In genomic region chr10:74924251-74924954, GRCh38 we compare ENCODE assay signal across 9 cellular contexts.
A peak's percentile ranks its signal among the peaks of the same experiment; 100 is the strongest.
DNase-seq lines count a peak whose midpoint lies in the region; ATAC-seq and TF ChIP-seq lines count a peak whose summit lies in the region.
"Had no signal": no experiment of that assay in that cellular context is flagged by ENCODE, and none has a peak within 500 bp of the region (broad histone marks: within the 10 kb centered on the region; RNA-seq: fewer than 3 reads in every experiment).

No MANE protein-coding gene starts in this region.

- no peak overlapping the region for H3K27ac Mint-ChIP-seq in naive thymus-derived CD4-positive, alpha-beta T cell

- peak overlapping the region; percentile 40 for H3K27ac ChIP-seq in rectal smooth muscle tissue (ENCODE audit: low read depth, low read length)
- no peak overlapping the region for H3K27ac ChIP-seq in naive thymus-derived CD4-positive, alpha-beta T cell (ENCODE audit: low read depth, low read length)

- no peak overlapping the region for H3K9ac ChIP-seq in rectal smooth muscle tissue (ENCODE audit: low read length)

- H3K4me3 ChIP-seq in foreskin fibroblast (ENCODE audit: low read depth in 1 of 2, low read length in 2 of 2) (peak overlapping the region in 1 of 2 donors; percentile 4), rectal smooth muscle tissue (ENCODE audit: low read length) (no peak overlapping the region)
- H3K4me3 ChIP-seq in naive thymus-derived CD4-positive, alpha-beta T cell (ENCODE audit: low read length), result no peak overlapping the region

- intact Hi-C loops in naive thymus-derived CD4-positive, alpha-beta T cell (cut with micrococcal nuclease), result no loop called here

- CTCF ChIA-PET in naive thymus-derived CD4-positive, alpha-beta T cell (lab: Charles Lee), result interaction anchor here (0.7 to 1.3 kb wide), 2 partner anchors 95 to 176 kb away, joined by 3 to 6 read pairs; no protein-coding TSS in a partner anchor

- no peaks in the 10 kb centered on the region for H3K27me3 ChIP-seq in rectal smooth muscle tissue (ENCODE audit: control insufficient read depth, insufficient read depth, low read length)
- H3K27me3 ChIP-seq in naive thymus-derived CD4-positive, alpha-beta T cell (ENCODE audit: control insufficient read depth in 2 of 2, insufficient read depth in 2 of 2, low read length in 2 of 2), result no peaks in the 10 kb centered on the region

- no peak for ATAC-seq in HG02884 (IDR thresholded peaks at IDR 0.05; ENCODE audit: unreplicated experiment)
- no peak for ATAC-seq in naive thymus-derived CD4-positive, alpha-beta T cell

- DNase-seq in ELR (ENCODE audit: low read depth), result peak; percentile 98
- peak; percentile 44 for DNase-seq in SK-MEL-5 (ENCODE audit: low read depth, low spot score)
- DNase-seq in foreskin fibroblast, result peak; percentile 89 to 94
- no peak for DNase-seq in naive thymus-derived CD4-positive, alpha-beta T cell
- no peak for DNase-seq in activated gamma-delta T cell (lab: John Stamatoyannopoulos, UW)
- no peak for DNase-seq in NCI-H2227 treated with DMSO at 0.1 percent for 48 hours (lab: John Stamatoyannopoulos, UW)
- DNase-seq: activated CD4-positive, alpha-beta T cell treated with anti-CD3 and anti-CD28 coated beads, Interleukin-2, amount 50 U/mL, for 4 hours had no signal

- peaks cover 0 to 15% (median 13%) of the 10 kb centered on the region in 5 donors for H3K36me3 Mint-ChIP-seq in naive thymus-derived CD4-positive, alpha-beta T cell

- H3K9me3 Mint-ChIP-seq in naive thymus-derived CD4-positive, alpha-beta T cell, result peaks cover 0 to 13% (median 6%) of the 10 kb centered on the region in 11 donors

- no peak overlapping the region for H3K4me3 Mint-ChIP-seq in naive thymus-derived CD4-positive, alpha-beta T cell

- no peaks in the 10 kb centered on the region for H3K9me3 ChIP-seq in naive thymus-derived CD4-positive, alpha-beta T cell (ENCODE audit: control insufficient read depth in 2 of 3, low read length in 3 of 3)

- POLR2A ChIA-PET in naive thymus-derived CD4-positive, alpha-beta T cell (lab: Charles Lee), result interaction anchor here (0.6 kb wide), 1 partner anchor 29 kb away, joined by 3 read pairs; no protein-coding TSS in a partner anchor

- in situ Hi-C loops in SK-MEL-5 (cut with HindIII; ENCODE audit: low pct_unique_long_range_greater_than_20kb, low sequenced_read_pairs), result no loop called here

- peaks cover 20 to 86% (median 61%) of the 10 kb centered on the region in 7 donors for H3K4me1 Mint-ChIP-seq in naive thymus-derived CD4-positive, alpha-beta T cell

- H3K4me1 ChIP-seq in rectal smooth muscle tissue (ENCODE audit: control insufficient read depth, insufficient read depth, low read length), result peaks cover 23% of the 10 kb centered on the region
- H3K4me1 ChIP-seq in naive thymus-derived CD4-positive, alpha-beta T cell (ENCODE audit: control insufficient read depth in 2 of 2, insufficient read depth in 2 of 2, low read length in 2 of 2), result no peaks in the 10 kb centered on the region

- H3K27me3 Mint-ChIP-seq in naive thymus-derived CD4-positive, alpha-beta T cell, result no peaks in the 10 kb centered on the region

- no peak for TF ChIP-seq CTCF in foreskin fibroblast (IDR thresholded peaks at IDR 0.05; ENCODE audit: low read depth, low read length)

- H3K36me3 ChIP-seq in rectal smooth muscle tissue (ENCODE audit: control insufficient read depth, insufficient read depth, low read length), result no peaks in the 10 kb centered on the region
- no peaks in the 10 kb centered on the region for H3K36me3 ChIP-seq in naive thymus-derived CD4-positive, alpha-beta T cell (ENCODE audit: control insufficient read depth in 2 of 3, insufficient read depth in 3 of 3, low read length in 3 of 3)

Comparison
In these comparisons a context has a peak if more than half of its experiments do, and no peak if none do; other contexts are left out.
1. DNase-seq: peak in ELR (single experiment), SK-MEL-5 (single experiment) and foreskin fibroblast (2 of 2); none in naive thymus-derived CD4-positive, alpha-beta T cell (0 of 9), activated gamma-delta T cell (single experiment) and NCI-H2227 treated with DMSO at 0.1 percent for 48 hours (single experiment).